ENCODE assay signal across 31 cellular contexts in genomic region chr11:68931911-68932310, GRCh38. TPM values are rescaled to one million over a fixed set of nuclear protein-coding genes. Genes with fewer than 3 reads are reported as not detected.
A peak's percentile ranks its signal among the peaks of the same experiment; 100 is the strongest.
DNase-seq lines count a peak whose midpoint lies in the region; ATAC-seq and TF ChIP-seq lines count a peak whose summit lies in the region.
"Had no signal": no experiment of that assay in that cellular context is flagged by ENCODE, and none has a peak within 500 bp of the region (broad histone marks: within the 10 kb centered on the region; RNA-seq: fewer than 3 reads in every experiment).

No MANE protein-coding gene starts in this region.

- ATAC-seq in RWPE2 (ENCODE audit: low read depth) (no peak), HG03097 (IDR thresholded peaks at IDR 0.05; ENCODE audit: low FRiP score, unreplicated experiment) (no peak)
- no peak for ATAC-seq in naive thymus-derived CD4-positive, alpha-beta T cell
- ATAC-seq: CD8-positive, alpha-beta T cell; HepG2; PC-3 had no signal

- TF ChIP-seq POLR2A in stomach (IDR thresholded peaks at IDR 0.05), result no peak

- POLR2A ChIA-PET in naive thymus-derived CD4-positive, alpha-beta T cell (lab: Charles Lee), result interaction anchor here (0.6 kb wide), 1 partner anchor 32 kb away, joined by 5 read pairs; no protein-coding TSS in a partner anchor

- H3K36me3 Mint-ChIP-seq in endothelial cell (ENCODE audit: low read depth, unreplicated experiment), result peaks cover 37% of the 10 kb centered on the region
- peaks cover 15 to 42% (median 22%) of the 10 kb centered on the region in 5 donors for H3K36me3 Mint-ChIP-seq in naive thymus-derived CD4-positive, alpha-beta T cell

- peak overlapping the region; percentile 23 for H3K4me3 Mint-ChIP-seq in endothelial cell (ENCODE audit: unreplicated experiment)
- no peak overlapping the region for H3K4me3 Mint-ChIP-seq in naive thymus-derived CD4-positive, alpha-beta T cell
- H3K4me3 Mint-ChIP-seq: CD8-positive, alpha-beta T cell had no signal

- intact Hi-C loops in stomach (cut with DNase I; ENCODE audit: low total_unique reads), result no loop called here
- intact Hi-C loops in naive thymus-derived CD4-positive, alpha-beta T cell (cut with micrococcal nuclease), result no loop called here

- TF ChIP-seq CTCF in RWPE2 (IDR thresholded peaks at IDR 0.05; ENCODE audit: poor library complexity, severe bottlenecking), result no peak
- TF ChIP-seq CTCF in endothelial cell (IDR thresholded peaks at IDR 0.05; ENCODE audit: unreplicated experiment), result no peak
- TF ChIP-seq CTCF in stomach (IDR thresholded peaks at IDR 0.05), result no peak

- CTCF ChIA-PET in naive thymus-derived CD4-positive, alpha-beta T cell (lab: Charles Lee), result no interaction called here

- H3K27ac Mint-ChIP-seq in endothelial cell (ENCODE audit: unreplicated experiment), result no peak overlapping the region
- H3K27ac Mint-ChIP-seq in naive thymus-derived CD4-positive, alpha-beta T cell, result no peak overlapping the region
- H3K27ac Mint-ChIP-seq: CD8-positive, alpha-beta T cell had no signal

- no peak overlapping the region for H3K27ac ChIP-seq in RWPE2 (ENCODE audit: poor library complexity, severe bottlenecking)
- H3K27ac ChIP-seq in stomach, result peak overlapping the region in 3 of 5 donors; percentile 10 to 79 (median 39)
- H3K27ac ChIP-seq in effector memory CD4-positive, alpha-beta T cell (ENCODE audit: insufficient read depth, low read length, poor library complexity, severe bottlenecking), result no peak overlapping the region
- H3K27ac ChIP-seq in naive thymus-derived CD4-positive, alpha-beta T cell (ENCODE audit: low read depth, low read length), result no peak overlapping the region
- H3K27ac ChIP-seq: C4-2B had no signal

- DNase-seq in RWPE2 (ENCODE audit: low spot score) (peak; percentile 9), endothelial cell (ENCODE audit: low spot score) (no peak), putamen (ENCODE audit: low spot score) (peak; percentile 34), stomach (no peak), NCI-H2196 (lab: John Stamatoyannopoulos, UW; ENCODE audit: unreplicated experiment) (no peak)
- DNase-seq in effector memory CD4-positive, alpha-beta T cell, result no peak
- DNase-seq in naive thymus-derived CD4-positive, alpha-beta T cell, result no peak
- DNase-seq: Caco-2; CD8-positive, alpha-beta T cell; GDM1; HCEC 1CT; Kasumi-1; NCI-H1105; NCI-H1436 treated with DMSO at 0.1 percent for 48 hours; NCI-H1930; NCI-H2107; NCI-H446; NCI-H524 treated with DMSO at 0.1 percent for 48 hours; NCI-H82; NK-92 treated with Interleukin-12 subunit alpha and Interleukin-12 subunit beta, amount 100 ng/mL, for 24 hours; PC-3; SHP77 had no signal

- 90 to 94% (median 92%) methylated on average over 17 of the region's 17 CpGs for WGBS in stomach, 5 donors

- no peak for TF ChIP-seq EP300 in stomach (IDR thresholded peaks at IDR 0.05)

- H3K9me3 Mint-ChIP-seq in endothelial cell (ENCODE audit: unreplicated experiment), result no peaks in the 10 kb centered on the region
- H3K9me3 Mint-ChIP-seq in naive thymus-derived CD4-positive, alpha-beta T cell, result peaks cover 0 to 5% (median 0%) of the 10 kb centered on the region in 11 donors
- H3K9me3 Mint-ChIP-seq: CD8-positive, alpha-beta T cell had no signal

- H3K4me3 ChIP-seq in RWPE2 (ENCODE audit: severe bottlenecking) (no peak overlapping the region), stomach (no peak overlapping the region)
- no peak overlapping the region for H3K4me3 ChIP-seq in effector memory CD4-positive, alpha-beta T cell (ENCODE audit: insufficient read depth, low read depth, low read length, poor library complexity, severe bottlenecking)
- no peak overlapping the region for H3K4me3 ChIP-seq in naive thymus-derived CD4-positive, alpha-beta T cell (ENCODE audit: low read length)

- no peaks in the 10 kb centered on the region for H3K9me3 ChIP-seq in RWPE2 (ENCODE audit: severe bottlenecking)
- H3K9me3 ChIP-seq in stomach, result no peaks in the 10 kb centered on the region
- no peaks in the 10 kb centered on the region for H3K9me3 ChIP-seq in effector memory CD4-positive, alpha-beta T cell (ENCODE audit: control insufficient read depth, low read length)
- no peaks in the 10 kb centered on the region for H3K9me3 ChIP-seq in naive thymus-derived CD4-positive, alpha-beta T cell (ENCODE audit: control insufficient read depth in 2 of 3, low read length in 3 of 3)
- H3K9me3 ChIP-seq: Caco-2 had no signal

- H3K36me3 ChIP-seq in RWPE2 (ENCODE audit: low read depth) (peaks cover 29% of the 10 kb centered on the region), stomach (peaks cover 51 to 98% (median 96%) of the 10 kb centered on the region in 4 donors)
- peaks cover 67% of the 10 kb centered on the region for H3K36me3 ChIP-seq in effector memory CD4-positive, alpha-beta T cell (ENCODE audit: control insufficient read depth, insufficient read depth, low read length)
- H3K36me3 ChIP-seq in naive thymus-derived CD4-positive, alpha-beta T cell (ENCODE audit: control insufficient read depth in 2 of 3, insufficient read depth in 3 of 3, low read length in 3 of 3), result peaks cover 7 to 95% (median 10%) of the 10 kb centered on the region in 3 experiments

- H3K4me1 Mint-ChIP-seq in endothelial cell (ENCODE audit: unreplicated experiment), result no peaks in the 10 kb centered on the region
- H3K4me1 Mint-ChIP-seq in naive thymus-derived CD4-positive, alpha-beta T cell, result peaks cover 0 to 3% (median 0%) of the 10 kb centered on the region in 7 donors

- H3K4me1 ChIP-seq in RWPE2 (ENCODE audit: insufficient read depth, poor library complexity, severe bottlenecking) (no peaks in the 10 kb centered on the region), stomach (peaks cover 0 to 28% (median 12%) of the 10 kb centered on the region in 4 donors)
- no peaks in the 10 kb centered on the region for H3K4me1 ChIP-seq in effector memory CD4-positive, alpha-beta T cell (ENCODE audit: control insufficient read depth, insufficient read depth, low read length, poor library complexity, severe bottlenecking)
- H3K4me1 ChIP-seq in naive thymus-derived CD4-positive, alpha-beta T cell (ENCODE audit: control insufficient read depth in 2 of 2, insufficient read depth in 2 of 2, low read length in 2 of 2), result no peaks in the 10 kb centered on the region
- H3K4me1 ChIP-seq: Caco-2 had no signal

- H3K27me3 Mint-ChIP-seq in endothelial cell (ENCODE audit: unreplicated experiment), result peaks cover 4% of the 10 kb centered on the region
- no peaks in the 10 kb centered on the region for H3K27me3 Mint-ChIP-seq in naive thymus-derived CD4-positive, alpha-beta T cell

- H3K27me3 ChIP-seq in RWPE2 (ENCODE audit: insufficient read depth, poor library complexity, severe bottlenecking) (no peaks in the 10 kb centered on the region), stomach (no peaks in the 10 kb centered on the region)
- H3K27me3 ChIP-seq in effector memory CD4-positive, alpha-beta T cell (replicated peaks; ENCODE audit: control insufficient read depth, insufficient read depth, low read length, poor library complexity, severe bottlenecking), result no peaks in the 10 kb centered on the region
- H3K27me3 ChIP-seq in naive thymus-derived CD4-positive, alpha-beta T cell (ENCODE audit: control insufficient read depth in 2 of 2, insufficient read depth in 2 of 2, low read length in 2 of 2), result no peaks in the 10 kb centered on the region

RNA-seq across cellular contexts. Expression of gene IGHMBP2, which starts 28.2 kb away (rescaled TPM):
- total RNA-seq in endothelial cell (ENCODE audit: unreplicated experiment), result 14.1 TPM
- 100 to 1,000 TPM in 1 of 5 donors, 10 to 100 TPM in 3, 1 to 10 TPM in 1; 8.8 to 133 (median 25.6) TPM for total RNA-seq in stomach
- polyA plus RNA-seq in stomach, result 10 to 100 TPM in 2 of 3 donors, 1 to 10 TPM in 1; 9.2 to 14.2 (median 11.3) TPM
- 10 to 100 TPM; 27.5 to 41.4 (median 32.2) TPM for total RNA-seq in naive thymus-derived CD4-positive, alpha-beta T cell
- polyA plus RNA-seq in naive thymus-derived CD4-positive, alpha-beta T cell, result 10 to 100 TPM in 1 of 2 donors, 1 to 10 TPM in 1; 4.4 to 12.6 TPM

RNA-seq across cellular contexts. Expression of gene MRPL21, which starts 28.3 kb away (rescaled TPM):
- total RNA-seq in endothelial cell (ENCODE audit: unreplicated experiment) (54.4 TPM), stomach (100 to 1,000 TPM in 2 of 5 donors, 10 to 100 TPM in 3; 30.6 to 185 (median 56.7) TPM)
- polyA plus RNA-seq in stomach, result 100 to 1,000 TPM in 1 of 3 donors, 10 to 100 TPM in 2; 92.1 to 112 (median 93.1) TPM
- 10 to 100 TPM; 29.6 to 71.1 (median 37.9) TPM for total RNA-seq in naive thymus-derived CD4-positive, alpha-beta T cell
- 100 to 1,000 TPM; 114 to 133 TPM for polyA plus RNA-seq in naive thymus-derived CD4-positive, alpha-beta T cell

RNA-seq across cellular contexts. Expression of gene MRGPRD, which starts 48.9 kb away (rescaled TPM):
- not detected for total RNA-seq in endothelial cell (ENCODE audit: unreplicated experiment)
- total RNA-seq in stomach, result under 1 TPM in 1 of 5 donors, not detected in 4; 0.92 TPM
- polyA plus RNA-seq in stomach, result not detected
- not detected for total RNA-seq in naive thymus-derived CD4-positive, alpha-beta T cell
- under 1 TPM in 1 of 2 donors, not detected in 1; 0.25 TPM for polyA plus RNA-seq in naive thymus-derived CD4-positive, alpha-beta T cell
- total RNA-seq: Caco-2; CD8-positive, alpha-beta T cell; H1; HepG2; HT1080; M059J; PC-3; RPMI7951; SK-MEL-5 had no signal
- polyA plus RNA-seq: AG04450, H1, HepG2 had no signal

Comparison
In these comparisons a context has a peak if more than half of its experiments do, and no peak if none do; other contexts are left out.
1. DNase-seq: peak in RWPE2 (single experiment) and putamen (single experiment); none in endothelial cell (single experiment), stomach (single experiment), effector memory CD4-positive, alpha-beta T cell (0 of 3), NCI-H2196 (single experiment) and naive thymus-derived CD4-positive, alpha-beta T cell (0 of 9).
2. H3K27ac ChIP-seq: peak in stomach (3 of 5); none in RWPE2 (single experiment), effector memory CD4-positive, alpha-beta T cell (single experiment) and naive thymus-derived CD4-positive, alpha-beta T cell (single experiment).